In the genomic region with DNA sequence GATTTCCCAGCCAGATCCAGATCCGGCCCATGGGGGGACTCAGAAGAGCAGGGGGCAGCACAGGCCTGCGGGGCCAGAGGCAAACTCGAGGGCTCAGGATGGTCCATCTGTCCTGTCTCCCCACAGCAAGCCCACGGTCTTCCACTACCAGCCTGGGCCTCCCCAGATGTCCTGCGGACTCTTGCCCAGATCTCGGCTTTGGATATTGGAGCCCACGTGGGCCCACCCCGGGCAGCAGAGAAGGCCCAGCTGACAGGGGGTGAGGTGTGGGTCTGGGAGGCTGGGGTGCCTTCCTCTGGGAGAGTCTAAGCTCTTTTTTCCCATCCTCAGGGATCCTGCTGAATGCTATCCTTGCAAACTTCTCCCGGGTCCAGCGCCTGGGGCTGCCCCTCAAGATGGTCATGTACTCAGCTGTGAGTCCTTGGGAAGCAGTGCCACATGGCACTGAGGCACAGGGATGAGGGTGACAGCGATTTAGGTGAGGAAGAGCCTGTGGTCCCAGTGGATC, we compare ENCODE assay signal across 21 cellular contexts. TPM values are rescaled to one million over a fixed set of nuclear protein-coding genes. Genes with fewer than 3 reads are reported as not detected.
DNase-seq lines count a peak whose midpoint lies in the region; ATAC-seq, FAIRE-seq and TF ChIP-seq lines count a peak whose summit lies in the region.
"Had no signal": no experiment of that assay in that cellular context is flagged by ENCODE, and none has a peak within 500 bp of the region (broad histone marks: within the 10 kb centered on the region; RNA-seq: fewer than 3 reads in every experiment).

No MANE protein-coding gene starts in this region.

- no peak for FAIRE-seq in K562 (lab: Jason Lieb, UNC)

- CTCF ChIA-PET in K562 (lab: Yijun Ruan, JAX; ENCODE audit: low intra/inter-chr PET ratio) = interaction anchor here (0.7 to 1.8 kb wide), 3 partner anchors 77 to 381 kb away, joined by 3 to 4 read pairs (median 4); no protein-coding TSS in a partner anchor

- no peak for TF ChIP-seq EP300 in Ishikawa (IDR thresholded peaks at IDR 0.05; ENCODE audit: borderline replicate concordance)
- TF ChIP-seq EP300 in K562 (IDR thresholded peaks at IDR 0.05; ENCODE audit: low read length) = no peak

- H3K4me1 ChIP-seq in K562 (replicated peaks in 1 of 2; ENCODE audit: control insufficient read depth in 2 of 2, insufficient read depth in 2 of 2, low read length in 2 of 2) (peaks cover 7 to 55% of the 10 kb centered on the region in 2 experiments; a peak in 4 of 5 replicates), left ventricle myocardium inferior (no peaks in the 10 kb centered on the region)
- H3K4me1 ChIP-seq: ascending aorta, left lung had no signal

- TF ChIP-seq POLR2A in K562 (conservative IDR thresholded peaks at IDR 0.05) = peak; percentile 8

- DNase-seq in NCI-H2171 treated with DMSO at 0.1 percent for 48 hours (lab: John Stamatoyannopoulos, UW) (peak; percentile 44), NCI-H2171 (lab: John Stamatoyannopoulos, UW) (no peak), COLO668 (lab: John Stamatoyannopoulos, UW; ENCODE audit: unreplicated experiment) (peak; percentile 18), K562 (ENCODE audit: extremely low read depth in 1 of 4, low spot score in 3 of 4) (peak in 1 of 4 experiments; percentile 28), SKM-1 (lab: John Stamatoyannopoulos, UW; ENCODE audit: unreplicated experiment) (no peak), left ventricle myocardium inferior (no peak)
- no peak for DNase-seq in activated CD4-positive, alpha-beta T cell treated with anti-CD3 and anti-CD28 coated beads, Interleukin-2, amount 50 U/mL, for 48 hours
- DNase-seq: ACHN; activated naive CD4-positive, alpha-beta T cell; CD4-positive, alpha-beta T cell; cerebellar nuclear complex; effector CD8-positive, alpha-beta T cell; glutamatergic neuron; left lung; NCI-H1694; stimulated activated naive CD4-positive, alpha-beta T cell treated with Interleukin-2 at 50 U/mL for 16 hours; T-helper 9 cell; trophoblast cell had no signal

- H3K27ac ChIP-seq in K562 (ENCODE audit: extremely low read depth, low read depth, low read length) (no peak overlapping the region), left ventricle myocardium inferior (replicated peaks) (no peak overlapping the region)
- H3K27ac ChIP-seq: ascending aorta, left lung had no signal

- intact Hi-C loops in K562 (cut with micrococcal nuclease) = loop anchor here (1.0 to 2.0 kb wide), 2 partner anchors 77 to 129 kb away; no protein-coding TSS in a partner anchor
- intact Hi-C loops in left ventricle myocardium inferior (cut with micrococcal nuclease) = no loop called here

- WGBS in K562 (ENCODE audit: insufficient coverage, low coverage, missing lambda C conversion rate) = 51% methylated on average over 9 of the region's 11 CpGs

- peaks cover 15% of the 10 kb centered on the region for H3K9me1 ChIP-seq in K562 (ENCODE audit: control insufficient read depth, insufficient read depth, low read length)

- POLR2A ChIA-PET in K562 (lab: Yijun Ruan, JAX) = interaction anchor here (0.6 to 3.7 kb wide), 11 partner anchors 10 to 155 kb away, joined by 3 to 58 read pairs (median 4); no protein-coding TSS in a partner anchor

- no peak for ATAC-seq in K562
- ATAC-seq: left lung had no signal

- H3K4me3 ChIP-seq in K562 = no peak overlapping the region
- no peak overlapping the region for H3K4me3 ChIP-seq in left ventricle myocardium inferior
- H3K4me3 ChIP-seq: ascending aorta, left lung, mucosa of descending colon had no signal

- peaks cover 35% of the 10 kb centered on the region for H4K20me1 ChIP-seq in K562 (replicated peaks; ENCODE audit: control insufficient read depth, insufficient read depth, low read length)

- no peak overlapping the region for H2AFZ ChIP-seq in K562 (ENCODE audit: low read depth, low read length)

- H3K27me3 ChIP-seq in K562 (ENCODE audit: control insufficient read depth in 2 of 2, insufficient read depth in 2 of 2, low read length in 2 of 2) = no peaks in the 10 kb centered on the region
- H3K27me3 ChIP-seq in left ventricle myocardium inferior (ENCODE audit: low read depth) = peaks cover 10% of the 10 kb centered on the region
- H3K27me3 ChIP-seq: ascending aorta, left lung had no signal

- TF ChIP-seq CTCF in K562 (IDR thresholded peaks at IDR 0.05 in 2 of 3, conservative IDR thresholded peaks at IDR 0.05 in 1 of 3; ENCODE audit: insufficient read depth in 2 of 3, low read depth in 1 of 3, low read length in 3 of 3) (no peak), left ventricle myocardium inferior (IDR thresholded peaks at IDR 0.05; ENCODE audit: borderline replicate concordance) (no peak)

- no peak for TF ChIP-seq RAD21 in Ishikawa (IDR thresholded peaks at IDR 0.05; ENCODE audit: low read depth)
- no peak for TF ChIP-seq RAD21 in K562 (CRISPR knock-in tag; conservative IDR thresholded peaks at IDR 0.05 in 1 of 2, IDR thresholded peaks at IDR 0.05 in 1 of 2)

- H3K36me3 ChIP-seq in K562 (ENCODE audit: control insufficient read depth, insufficient read depth, low read length) (peaks cover 31% of the 10 kb centered on the region; the same call in 2 of the 3 replicates), left ventricle myocardium inferior (peaks cover 18% of the 10 kb centered on the region)

- H3K79me2 ChIP-seq in K562 (ENCODE audit: control insufficient read depth, insufficient read depth, low read length) = no peaks in the 10 kb centered on the region

- H3K4me2 ChIP-seq in K562 (ENCODE audit: insufficient read depth, low read length) = no peak overlapping the region

- peak overlapping the region in 1 of 2 experiments; percentile 12; a peak in 1 of 4 replicates for H3K9ac ChIP-seq in K562 (ENCODE audit: insufficient read depth in 1 of 2, low read depth in 2 of 2, low read length in 2 of 2)

- no TSS peak for BruUV-seq in K562 (replicated peaks; lab: Mats Ljungman, UMichigan)

- H3K9me3 ChIP-seq in K562 (replicated peaks; ENCODE audit: control insufficient read depth, insufficient read depth, low read depth, low read length) (no peaks in the 10 kb centered on the region), left ventricle myocardium inferior (replicated peaks) (no peaks in the 10 kb centered on the region)
- H3K9me3 ChIP-seq: ascending aorta, left lung, mucosa of descending colon had no signal

- in situ Hi-C loops in K562 (cut with MboI) = loop anchor here (5.0 kb wide), 2 partner anchors 79 to 124 kb away; a partner anchor contains a TSS

RNA-seq across cellular contexts. Expression of a gene that starts 3.4 kb away (rescaled TPM):
- total RNA-seq in K562 (2011; cell fraction: chromatin; rRNA removed; ENCODE audit: low replicate concordance) = not detected in 2 replicates
- total RNA-seq in K562 (2011; cell fraction: nucleolus; rRNA removed) = not detected in 2 replicates
- not detected in 2 replicates for total RNA-seq in K562 (2011; cell fraction: nucleoplasm; rRNA removed)
- total RNA-seq in K562 (2014; rRNA removed) = not detected in 2 replicates
- not detected in 2 replicates for total RNA-seq in K562 (2014; rRNA removed; fragmentation: Illumina TruSeq; extraction: Trizol)
- total RNA-seq in K562 (2015; rRNA removed; fragmentation: Illumina TruSeq; extraction: Trizol) = not detected in 2 replicates
- total RNA-seq in K562 (2021) = not detected in 2 replicates
- not detected in 2 replicates for polyA plus RNA-seq in K562 (2011; rRNA removed)
- polyA plus RNA-seq in K562 (2011; cell fraction: cytosol; rRNA removed) = not detected in 2 replicates
- polyA plus RNA-seq in K562 (2011; cell fraction: nucleus; rRNA removed) = not detected in 2 replicates
- polyA plus RNA-seq in K562 (2012) = not detected in 2 replicates
- polyA plus RNA-seq in K562 (2014; fragmentation: Illumina TruSeq; extraction: Trizol) = not detected in 2 replicates
- polyA plus RNA-seq in K562 (2014; fragmentation: Nextera tagmentation; extraction: Ambion mirVana) = not detected
- not detected in 2 replicates for polyA plus RNA-seq in K562 (2014; rRNA removed)
- polyA minus RNA-seq in K562 (2011; rRNA and poly(A)+ RNA removed) = not detected in 2 replicates
- not detected in 2 replicates for polyA minus RNA-seq in K562 (2011; cell fraction: cytosol; rRNA and poly(A)+ RNA removed)
- polyA minus RNA-seq in K562 (2011; cell fraction: nucleus; rRNA and poly(A)+ RNA removed) = not detected in 2 replicates
- total RNA-seq in left ventricle myocardium inferior = not detected
- total RNA-seq: ascending aorta; CD4-positive, alpha-beta T cell; left lung; mucosa of descending colon had no signal

RNA-seq across cellular contexts. Expression of a gene that starts 23.3 kb away (rescaled TPM):
- not detected in 2 replicates for total RNA-seq in K562 (2011; cell fraction: chromatin; rRNA removed; ENCODE audit: low replicate concordance)
- not detected in 2 replicates for total RNA-seq in K562 (2011; cell fraction: nucleolus; rRNA removed)
- total RNA-seq in K562 (2011; cell fraction: nucleoplasm; rRNA removed) = not detected in 2 replicates
- not detected in 2 replicates for total RNA-seq in K562 (2014; rRNA removed)
- total RNA-seq in K562 (2014; rRNA removed; fragmentation: Illumina TruSeq; extraction: Trizol) = not detected in 2 replicates
- total RNA-seq in K562 (2015; rRNA removed; fragmentation: Illumina TruSeq; extraction: Trizol) = not detected in 2 replicates
- total RNA-seq in K562 (2021) = 0.18 TPM in 1 of 2 replicates, not detected in the other
- not detected in 2 replicates for polyA plus RNA-seq in K562 (2011; rRNA removed)
- not detected in 2 replicates for polyA plus RNA-seq in K562 (2011; cell fraction: cytosol; rRNA removed)
- polyA plus RNA-seq in K562 (2011; cell fraction: nucleus; rRNA removed) = not detected in 2 replicates
- 0.07 and 0.12 TPM in 2 replicates for polyA plus RNA-seq in K562 (2012)
- polyA plus RNA-seq in K562 (2014; fragmentation: Illumina TruSeq; extraction: Trizol) = not detected in 2 replicates
- polyA plus RNA-seq in K562 (2014; fragmentation: Nextera tagmentation; extraction: Ambion mirVana) = not detected
- polyA plus RNA-seq in K562 (2014; rRNA removed) = not detected in 2 replicates
- not detected in 2 replicates for polyA minus RNA-seq in K562 (2011; rRNA and poly(A)+ RNA removed)
- polyA minus RNA-seq in K562 (2011; cell fraction: cytosol; rRNA and poly(A)+ RNA removed) = not detected in 2 replicates
- polyA minus RNA-seq in K562 (2011; cell fraction: nucleus; rRNA and poly(A)+ RNA removed) = not detected in 2 replicates
- total RNA-seq in left ventricle myocardium inferior = not detected
- total RNA-seq: ascending aorta; CD4-positive, alpha-beta T cell; left lung; mucosa of descending colon had no signal

RNA-seq across cellular contexts. Expression of a gene that starts 30.0 kb away (rescaled TPM):
- 12.6 and 15.0 TPM in 2 replicates for total RNA-seq in K562 (2011; cell fraction: chromatin; rRNA removed; ENCODE audit: low replicate concordance)
- 8.7 and 9.7 TPM in 2 replicates for total RNA-seq in K562 (2011; cell fraction: nucleolus; rRNA removed)
- 14.8 and 17.8 TPM in 2 replicates for total RNA-seq in K562 (2011; cell fraction: nucleoplasm; rRNA removed)
- total RNA-seq in K562 (2014; rRNA removed) (1.2 and 3.1 TPM in 2 replicates), K562 (2014; rRNA removed; fragmentation: Illumina TruSeq; extraction: Trizol) (1.5 TPM in 2 replicates), K562 (2015; rRNA removed; fragmentation: Illumina TruSeq; extraction: Trizol) (0.87 and 1.3 TPM in 2 replicates), K562 (2021) (9.3 and 11.7 TPM in 2 replicates), left ventricle myocardium inferior (0.41 TPM)
- polyA plus RNA-seq in K562 (2011; rRNA removed) (9.6 and 13.5 TPM in 2 replicates), K562 (2014; fragmentation: Illumina TruSeq; extraction: Trizol) (14.3 and 15.4 TPM in 2 replicates), K562 (2014; fragmentation: Nextera tagmentation; extraction: Ambion mirVana) (10 to 100 TPM in 1 of 2 experiments, 1 to 10 TPM in 1; 9.1 to 10.3 TPM), K562 (2014; rRNA removed) (5.3 and 9.8 TPM in 2 replicates)
- 16.9 and 24.1 TPM in 2 replicates for polyA plus RNA-seq in K562 (2011; cell fraction: cytosol; rRNA removed)
- 23.3 and 36.6 TPM in 2 replicates for polyA plus RNA-seq in K562 (2011; cell fraction: nucleus; rRNA removed)
- 13.7 and 31.9 TPM in 2 replicates for polyA plus RNA-seq in K562 (2012)
- polyA minus RNA-seq in K562 (2011; rRNA and poly(A)+ RNA removed) = 8.6 and 11.7 TPM in 2 replicates
- 8.4 and 11.9 TPM in 2 replicates for polyA minus RNA-seq in K562 (2011; cell fraction: cytosol; rRNA and poly(A)+ RNA removed)
- 7.9 and 10.4 TPM in 2 replicates for polyA minus RNA-seq in K562 (2011; cell fraction: nucleus; rRNA and poly(A)+ RNA removed)
- total RNA-seq: ascending aorta; CD4-positive, alpha-beta T cell had no signal

RNA-seq across cellular contexts. Expression of a gene that starts 39.8 kb away (rescaled TPM):
- not detected in 2 replicates for total RNA-seq in K562 (2011; cell fraction: chromatin; rRNA removed; ENCODE audit: low replicate concordance)
- total RNA-seq in K562 (2011; cell fraction: nucleolus; rRNA removed) = not detected in 2 replicates
- not detected in 2 replicates for total RNA-seq in K562 (2011; cell fraction: nucleoplasm; rRNA removed)
- total RNA-seq in K562 (2014; rRNA removed) = not detected in 2 replicates
- total RNA-seq in K562 (2014; rRNA removed; fragmentation: Illumina TruSeq; extraction: Trizol) = not detected in 2 replicates
- not detected in 2 replicates for total RNA-seq in K562 (2015; rRNA removed; fragmentation: Illumina TruSeq; extraction: Trizol)
- total RNA-seq in K562 (2021) = not detected in 2 replicates
- polyA plus RNA-seq in K562 (2011; rRNA removed) = not detected in 2 replicates
- not detected in 2 replicates for polyA plus RNA-seq in K562 (2011; cell fraction: cytosol; rRNA removed)
- not detected in 2 replicates for polyA plus RNA-seq in K562 (2011; cell fraction: nucleus; rRNA removed)
- not detected in 2 replicates for polyA plus RNA-seq in K562 (2012)
- polyA plus RNA-seq in K562 (2014; fragmentation: Illumina TruSeq; extraction: Trizol) = not detected in 2 replicates
- not detected for polyA plus RNA-seq in K562 (2014; fragmentation: Nextera tagmentation; extraction: Ambion mirVana)
- polyA plus RNA-seq in K562 (2014; rRNA removed) = not detected in 2 replicates
- not detected in 2 replicates for polyA minus RNA-seq in K562 (2011; rRNA and poly(A)+ RNA removed)
- not detected in 2 replicates for polyA minus RNA-seq in K562 (2011; cell fraction: cytosol; rRNA and poly(A)+ RNA removed)
- not detected in 2 replicates for polyA minus RNA-seq in K562 (2011; cell fraction: nucleus; rRNA and poly(A)+ RNA removed)
- total RNA-seq in left ventricle myocardium inferior = not detected
- total RNA-seq: ascending aorta; CD4-positive, alpha-beta T cell; left lung had no signal

Comparison
In these comparisons a context has a peak if more than half of its experiments do, and no peak if none do; other contexts are left out.
1. DNase-seq: peak in NCI-H2171 treated with DMSO at 0.1 percent for 48 hours (single experiment) and COLO668 (single experiment); none in NCI-H2171 (single experiment), activated CD4-positive, alpha-beta T cell treated with anti-CD3 and anti-CD28 coated beads, Interleukin-2, amount 50 U/mL, for 48 hours (0 of 2), SKM-1 (single experiment) and left ventricle myocardium inferior (single experiment).